In the genomic region with DNA sequence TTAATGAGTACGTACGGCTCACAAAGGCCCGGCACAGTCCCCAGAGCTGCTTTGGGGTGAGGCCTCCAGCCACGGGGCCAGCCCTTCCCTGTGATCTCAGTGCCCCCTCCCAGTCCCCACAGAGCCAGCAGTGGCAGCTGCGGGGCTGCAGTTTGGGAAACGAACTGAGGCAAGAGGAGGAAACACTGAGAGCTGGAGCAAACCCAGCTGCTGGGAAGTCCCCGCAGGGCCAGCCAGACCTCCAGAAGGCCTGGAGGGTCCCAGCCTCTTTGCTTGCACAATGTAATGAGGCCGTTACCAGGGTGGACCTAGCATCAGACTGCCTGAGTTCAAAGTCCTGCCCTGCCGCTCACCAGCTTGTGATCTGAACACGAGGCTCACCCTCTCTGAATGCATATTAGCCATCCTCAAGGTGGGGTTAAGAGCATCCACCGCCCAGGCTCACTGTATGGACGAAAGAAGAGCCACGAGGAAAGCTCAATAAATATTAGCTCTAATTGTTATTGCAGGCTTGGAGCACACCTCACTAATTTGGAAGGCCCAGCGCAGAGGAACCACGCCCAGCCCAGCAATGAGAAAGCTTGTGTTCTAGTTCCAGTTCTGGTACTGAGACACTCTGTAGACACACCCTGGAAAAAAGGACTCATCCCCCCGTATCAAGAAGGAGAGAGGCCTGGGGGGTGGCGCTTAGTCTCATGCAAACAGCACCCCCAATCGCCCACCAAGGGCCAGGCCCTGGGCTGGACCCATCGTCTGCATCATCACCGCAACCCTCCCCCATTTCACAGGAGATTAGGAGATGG, we compare ENCODE assay signal across 22 cellular contexts.
DNase-seq lines count a peak whose midpoint lies in the region; ATAC-seq, FAIRE-seq and TF ChIP-seq lines count a peak whose summit lies in the region.
"Had no signal": no experiment of that assay in that cellular context is flagged by ENCODE, and none has a peak within 500 bp of the region (broad histone marks: within the 10 kb centered on the region; RNA-seq: fewer than 3 reads in every experiment).

No MANE protein-coding gene starts in this region.

- H4K91ac ChIP-seq in H1 (replicated peaks; ENCODE audit: insufficient read length, low read length) = no peak overlapping the region

- H3K4ac ChIP-seq in H1 (replicated peaks; ENCODE audit: insufficient read length, low read depth, low read length) = no peak overlapping the region

- TF ChIP-seq CTCF in RWPE2 (IDR thresholded peaks at IDR 0.05; ENCODE audit: poor library complexity, severe bottlenecking) (no peak), H1 (IDR thresholded peaks at IDR 0.05; ENCODE audit: control extremely low read depth in 1 of 3, insufficient read depth in 1 of 3, low read depth in 1 of 3, low read length in 3 of 3) (no peak), nephron (IDR thresholded peaks at IDR 0.05; ENCODE audit: unreplicated experiment in 3 of 3) (no peak), suprapubic skin (IDR thresholded peaks at IDR 0.05) (no peak)

- H3K27me3 Mint-ChIP-seq in nephron (ENCODE audit: low read depth) = peaks cover 23% of the 10 kb centered on the region

- no peak overlapping the region for H2AK5ac ChIP-seq in H1 (ENCODE audit: low read depth, low read length)

- H3K9ac ChIP-seq in H1 (replicated peaks in 1 of 4; ENCODE audit: extremely low read depth in 1 of 4, low read depth in 3 of 4, low read length in 3 of 4) = no peak overlapping the region

- no peaks in the 10 kb centered on the region for H3K79me2 ChIP-seq in H1 (ENCODE audit: control insufficient read depth in 1 of 2, insufficient read depth in 2 of 2, low read length in 2 of 2)

- 89% methylated on average over 19 of the region's 20 CpGs; no CpG with 5 or more reads in 1 of the 2 experiments for WGBS in H1 (ENCODE audit: extremely low coverage in 1 of 2, insufficient coverage in 1 of 2, insufficient read length in 1 of 2, insufficient replicate concordance in 2 of 2, low coverage in 1 of 2, low lambda C conversion rate in 2 of 2, missing lambda C conversion rate in 1 of 2), 2 experiments
- WGBS in suprapubic skin = 37% methylated on average over 15 of the region's 20 CpGs

- POLR2A ChIA-PET in H1 (lab: Charles Lee; ENCODE audit: partially characterized antibody) = interaction anchor here (0.6 to 0.8 kb wide), 2 partner anchors 15 to 17 kb away, joined by 3 read pairs; no protein-coding TSS in a partner anchor

- no peak overlapping the region for H2BK20ac ChIP-seq in H1 (ENCODE audit: low read length)

- H3K23ac ChIP-seq in H1 (ENCODE audit: insufficient read length) = no peak overlapping the region

- H2BK12ac ChIP-seq in H1 (ENCODE audit: low read depth, low read length) = no peak overlapping the region

- H3K27me3 ChIP-seq in RWPE2 (ENCODE audit: insufficient read depth, poor library complexity, severe bottlenecking) (peaks cover 21% of the 10 kb centered on the region), H1 (replicated peaks in 1 of 4; ENCODE audit: control insufficient read depth in 3 of 4, extremely low read depth in 1 of 4, insufficient read depth in 3 of 4, low read length in 3 of 4) (no peaks in the 10 kb centered on the region), suprapubic skin (no peaks in the 10 kb centered on the region)
- H3K27me3 ChIP-seq: breast epithelium, vagina had no signal

- H2BK5ac ChIP-seq in H1 (ENCODE audit: low read depth, low read length) = no peak overlapping the region

- peaks cover 24% of the 10 kb centered on the region for H3K4me1 Mint-ChIP-seq in nephron
- H3K4me1 Mint-ChIP-seq: CD4-positive, alpha-beta memory T cell had no signal

- DNase-seq in RWPE2 (ENCODE audit: low spot score) (peak; percentile 71), H1 (ENCODE audit: low read depth in 1 of 2, low spot score in 2 of 2) (no peak), suprapubic skin (ENCODE audit: low spot score in 2 of 2) (no peak), NCI-H748 treated with DMSO at 0.1 percent for 48 hours (lab: John Stamatoyannopoulos, UW) (no peak)
- no peak for DNase-seq in stimulated activated CD4-positive, alpha-beta T cell treated with anti-CD3 and anti-CD28 coated beads, Interleukin-2, amount 100 ng/mL, for 24 hours
- DNase-seq: activated CD8-positive, alpha-beta T cell treated with anti-CD3 and anti-CD28 coated beads, Interleukin-2, amount 10 ng/mL, durations not matched to agents 7 days and 5 days; activated T-cell treated with anti-CD3 and anti-CD28 coated beads, Interleukin-2, amount 50 U/mL, for 1 hour; CD4-positive, alpha-beta memory T cell; cortex of kidney; DMS 273 treated with DMSO at 0.1 percent for 48 hours; GOT3; KBM-7; NCI-H1436 treated with DMSO at 0.1 percent for 48 hours; NCI-H526; right cardiac atrium; RPMI8226 had no signal

- H3K4me3 Mint-ChIP-seq in nephron = no peak overlapping the region
- H3K4me3 Mint-ChIP-seq: activated CD8-positive, alpha-beta T cell treated with anti-CD3 and anti-CD28 coated beads, Interleukin-2, amount 10 ng/mL, durations not matched to agents 7 days and 5 days; CD4-positive, alpha-beta memory T cell had no signal

- no peak overlapping the region for H3K27ac ChIP-seq in RWPE2 (ENCODE audit: poor library complexity, severe bottlenecking)
- H3K27ac ChIP-seq in H1 (ENCODE audit: low read depth, low read length) = no peak overlapping the region
- H3K27ac ChIP-seq in suprapubic skin = peak overlapping the region; percentile 41
- H3K27ac ChIP-seq: vagina had no signal

- no peaks in the 10 kb centered on the region for H3K9me3 ChIP-seq in RWPE2 (ENCODE audit: severe bottlenecking)
- no peaks in the 10 kb centered on the region for H3K9me3 ChIP-seq in H1 (ENCODE audit: insufficient read depth in 2 of 2, low read depth in 1 of 2, low read length in 1 of 2)
- no peaks in the 10 kb centered on the region for H3K9me3 ChIP-seq in suprapubic skin
- H3K9me3 ChIP-seq: breast epithelium, vagina had no signal

- CTCF ChIA-PET in H1 (lab: Charles Lee; ENCODE audit: partially characterized antibody) = interaction anchor here (0.6 to 3.6 kb wide), 22 partner anchors 7 to 1522 kb away, joined by 3 to 16 read pairs (median 4); partner anchors contain the start of gene SPO11

- no peak for TF ChIP-seq RAD21 in H1 (IDR thresholded peaks at IDR 0.05 in 1 of 2, conservative IDR thresholded peaks at IDR 0.05 in 1 of 2; ENCODE audit: low read depth in 2 of 2, low read length in 2 of 2)

- TF ChIP-seq POLR2A in H1 (IDR thresholded peaks at IDR 0.05; ENCODE audit: control extremely low read depth in 1 of 2, low read depth in 2 of 2, low read length in 2 of 2) (no peak), suprapubic skin (IDR thresholded peaks at IDR 0.05) (no peak)

- no peak overlapping the region for H3K18ac ChIP-seq in H1 (ENCODE audit: extremely low read depth, low read length)

- H3K56ac ChIP-seq in H1 (replicated peaks; ENCODE audit: insufficient read length, low read depth, low read length) = no peak overlapping the region

- no peaks in the 10 kb centered on the region for H4K20me1 ChIP-seq in H1 (replicated peaks in 1 of 2; ENCODE audit: control insufficient read depth in 1 of 2, insufficient read depth in 2 of 2, low read length in 2 of 2)

- H3K4me3 ChIP-seq in RWPE2 (ENCODE audit: severe bottlenecking) (no peak overlapping the region), H1 (ENCODE audit: extremely low read depth in 1 of 4, insufficient read depth in 2 of 4, low read depth in 3 of 4, low read length in 4 of 4) (no peak overlapping the region), suprapubic skin (no peak overlapping the region)
- H3K4me3 ChIP-seq: breast epithelium, vagina had no signal

- H3K14ac ChIP-seq in H1 (ENCODE audit: insufficient read length) = no peak overlapping the region

- no peak for ATAC-seq in RWPE2 (ENCODE audit: low read depth)
- ATAC-seq in GM19395 (IDR thresholded peaks at IDR 0.05; ENCODE audit: unreplicated experiment) = no peak
- ATAC-seq: activated CD4-positive, CD25-positive, alpha-beta regulatory T cell treated with anti-CD3 and anti-CD28 coated beads, Interleukin-2, amount 50 U/mL, for 24 hours; activated CD8-positive, alpha-beta T cell treated with anti-CD3 and anti-CD28 coated beads, Interleukin-2, amount 10 ng/mL, durations not matched to agents 7 days and 5 days; right cardiac atrium had no signal

- no peaks in the 10 kb centered on the region for H3K4me1 ChIP-seq in RWPE2 (ENCODE audit: insufficient read depth, poor library complexity, severe bottlenecking)
- H3K4me1 ChIP-seq in H1 (replicated peaks in 1 of 4; ENCODE audit: control insufficient read depth in 3 of 4, insufficient read depth in 4 of 4, low read length in 3 of 4) = peaks cover 0 to 2% (median 0%) of the 10 kb centered on the region in 4 experiments; a peak in 2 of 7 replicates
- H3K4me1 ChIP-seq in suprapubic skin = peaks cover 19% of the 10 kb centered on the region
- H3K4me1 ChIP-seq: breast epithelium had no signal

- H2BK15ac ChIP-seq in H1 (ENCODE audit: low read length) = no peak overlapping the region

- H4K8ac ChIP-seq in H1 (ENCODE audit: extremely low read depth, insufficient read depth, low read length) = no peak overlapping the region

- TF ChIP-seq EP300 in H1 (IDR thresholded peaks at IDR 0.05; ENCODE audit: borderline replicate concordance in 1 of 2, low read depth in 2 of 2, low read length in 2 of 2) (no peak), suprapubic skin (IDR thresholded peaks at IDR 0.05) (no peak)

- peak overlapping the region; percentile 74; the same call in 1 of the 2 replicates for H2AFZ ChIP-seq in H1 (ENCODE audit: low read length)

- no peak overlapping the region for H4K5ac ChIP-seq in H1 (ENCODE audit: insufficient read length, low read depth, low read length)

- no peak overlapping the region for H2BK120ac ChIP-seq in H1 (replicated peaks; ENCODE audit: low read depth, low read length)

- peaks cover 4% of the 10 kb centered on the region for H3K36me3 Mint-ChIP-seq in nephron (ENCODE audit: low read depth)
- H3K36me3 Mint-ChIP-seq: CD4-positive, alpha-beta memory T cell had no signal

- no peak overlapping the region for H3K4me2 ChIP-seq in H1 (ENCODE audit: insufficient read depth in 1 of 2, low read depth in 2 of 2, low read length in 2 of 2)

- peak overlapping the region in 2 of 3 experiments; percentile 6 to 68 for H3K27ac Mint-ChIP-seq in nephron
- H3K27ac Mint-ChIP-seq: activated CD8-positive, alpha-beta T cell treated with anti-CD3 and anti-CD28 coated beads, Interleukin-2, amount 10 ng/mL, durations not matched to agents 7 days and 5 days; CD4-positive, alpha-beta memory T cell had no signal

- H3K23me2 ChIP-seq in H1 (ENCODE audit: low read depth, low read length) = no peaks in the 10 kb centered on the region

- H3K36me3 ChIP-seq in RWPE2 (ENCODE audit: low read depth) (no peaks in the 10 kb centered on the region), H1 (ENCODE audit: control insufficient read depth in 2 of 4, insufficient read depth in 4 of 4, low read length in 3 of 4) (no peaks in the 10 kb centered on the region), suprapubic skin (no peaks in the 10 kb centered on the region)
- H3K36me3 ChIP-seq: breast epithelium, vagina had no signal

- peaks cover 3% of the 10 kb centered on the region for H3K9me3 Mint-ChIP-seq in nephron

- no peaks in the 10 kb centered on the region for H3K79me1 ChIP-seq in H1 (ENCODE audit: low read depth, low read length)

- FAIRE-seq in H1 (lab: Jason Lieb, UNC) = no peak
- FAIRE-seq: endometrium had no signal

TF ChIP-seq in H1, 55 proteins besides CTCF, POLR2A, EP300 and RAD21 (continues in another document):
- no peak for TF ChIP-seq SIN3A (conservative IDR thresholded peaks at IDR 0.05 in 1 of 2, IDR thresholded peaks at IDR 0.05 in 1 of 2; ENCODE audit: low read depth in 1 of 2, low read length in 2 of 2)
- TF ChIP-seq TAF1 (IDR thresholded peaks at IDR 0.05; ENCODE audit: low read depth, low read length) = no peak
